ENCODE assay signal across 2 cellular contexts in the genomic region with DNA sequence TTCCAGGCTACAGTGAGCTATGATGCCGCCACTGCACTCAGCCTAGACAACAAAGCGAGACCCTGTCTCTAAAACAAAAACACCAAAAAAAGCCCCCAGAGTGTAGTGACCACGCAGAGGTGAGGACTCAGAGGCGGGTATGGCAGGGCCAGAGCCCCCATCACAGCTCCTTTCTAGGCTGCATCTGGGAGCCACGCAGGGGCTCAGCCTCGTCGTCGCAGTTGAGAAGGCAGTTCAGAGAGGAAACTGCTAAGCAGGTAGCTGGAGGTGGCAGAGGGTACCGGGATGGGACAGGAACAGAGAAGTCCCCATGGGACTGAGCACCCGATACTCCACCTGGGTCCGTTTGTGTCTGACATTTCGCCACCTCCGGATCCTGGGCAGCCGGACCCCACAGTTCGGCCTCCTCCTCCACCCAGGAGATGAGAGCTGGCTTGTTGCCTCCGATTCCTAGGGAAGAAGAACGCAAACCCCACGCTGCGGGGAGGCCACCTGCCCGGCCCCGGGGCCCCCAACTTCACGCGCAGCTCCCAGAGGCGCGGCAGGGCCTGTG.
TF ChIP-seq lines count a peak whose summit lies in the region.

No MANE protein-coding gene starts in this region.

TF ChIP-seq in GM23338, 12 proteins besides CTCF, POLR2A, EP300 and RAD21:
- TF ChIP-seq STAT1 (IDR thresholded peaks at IDR 0.05; ENCODE audit: unreplicated experiment) (no peak), JUNB (IDR thresholded peaks at IDR 0.05; ENCODE audit: unreplicated experiment) (no peak), POLR2AphosphoS5 (IDR thresholded peaks at IDR 0.05; ENCODE audit: low read depth) (no peak), EZH2phosphoT487 (IDR thresholded peaks at IDR 0.05; ENCODE audit: unreplicated experiment) (no peak), ZNF331 (CRISPR knock-in tag; IDR thresholded peaks at IDR 0.05; ENCODE audit: low read depth) (no peak), CREB1 (CRISPR knock-in tag; IDR thresholded peaks at IDR 0.05; ENCODE audit: low read depth) (no peak), ZNF114 (CRISPR knock-in tag; IDR thresholded peaks at IDR 0.05) (no peak), EZH2 (IDR thresholded peaks at IDR 0.05; ENCODE audit: low read depth, unreplicated experiment) (no peak), NANOG (IDR thresholded peaks at IDR 0.05; ENCODE audit: borderline replicate concordance) (no peak)
- TF ChIP-seq, protein P1, sequence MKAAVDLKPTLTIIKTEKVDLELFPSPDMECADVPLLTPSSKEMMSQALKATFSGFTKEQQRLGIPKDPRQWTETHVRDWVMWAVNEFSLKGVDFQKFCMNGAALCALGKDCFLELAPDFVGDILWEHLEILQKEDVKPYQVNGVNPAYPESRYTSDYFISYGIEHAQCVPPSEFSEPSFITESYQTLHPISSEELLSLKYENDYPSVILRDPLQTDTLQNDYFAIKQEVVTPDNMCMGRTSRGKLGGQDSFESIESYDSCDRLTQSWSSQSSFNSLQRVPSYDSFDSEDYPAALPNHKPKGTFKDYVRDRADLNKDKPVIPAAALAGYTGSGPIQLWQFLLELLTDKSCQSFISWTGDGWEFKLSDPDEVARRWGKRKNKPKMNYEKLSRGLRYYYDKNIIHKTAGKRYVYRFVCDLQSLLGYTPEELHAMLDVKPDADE (IDR thresholded peaks at IDR 0.05): no peak
- TF ChIP-seq, protein P2, sequence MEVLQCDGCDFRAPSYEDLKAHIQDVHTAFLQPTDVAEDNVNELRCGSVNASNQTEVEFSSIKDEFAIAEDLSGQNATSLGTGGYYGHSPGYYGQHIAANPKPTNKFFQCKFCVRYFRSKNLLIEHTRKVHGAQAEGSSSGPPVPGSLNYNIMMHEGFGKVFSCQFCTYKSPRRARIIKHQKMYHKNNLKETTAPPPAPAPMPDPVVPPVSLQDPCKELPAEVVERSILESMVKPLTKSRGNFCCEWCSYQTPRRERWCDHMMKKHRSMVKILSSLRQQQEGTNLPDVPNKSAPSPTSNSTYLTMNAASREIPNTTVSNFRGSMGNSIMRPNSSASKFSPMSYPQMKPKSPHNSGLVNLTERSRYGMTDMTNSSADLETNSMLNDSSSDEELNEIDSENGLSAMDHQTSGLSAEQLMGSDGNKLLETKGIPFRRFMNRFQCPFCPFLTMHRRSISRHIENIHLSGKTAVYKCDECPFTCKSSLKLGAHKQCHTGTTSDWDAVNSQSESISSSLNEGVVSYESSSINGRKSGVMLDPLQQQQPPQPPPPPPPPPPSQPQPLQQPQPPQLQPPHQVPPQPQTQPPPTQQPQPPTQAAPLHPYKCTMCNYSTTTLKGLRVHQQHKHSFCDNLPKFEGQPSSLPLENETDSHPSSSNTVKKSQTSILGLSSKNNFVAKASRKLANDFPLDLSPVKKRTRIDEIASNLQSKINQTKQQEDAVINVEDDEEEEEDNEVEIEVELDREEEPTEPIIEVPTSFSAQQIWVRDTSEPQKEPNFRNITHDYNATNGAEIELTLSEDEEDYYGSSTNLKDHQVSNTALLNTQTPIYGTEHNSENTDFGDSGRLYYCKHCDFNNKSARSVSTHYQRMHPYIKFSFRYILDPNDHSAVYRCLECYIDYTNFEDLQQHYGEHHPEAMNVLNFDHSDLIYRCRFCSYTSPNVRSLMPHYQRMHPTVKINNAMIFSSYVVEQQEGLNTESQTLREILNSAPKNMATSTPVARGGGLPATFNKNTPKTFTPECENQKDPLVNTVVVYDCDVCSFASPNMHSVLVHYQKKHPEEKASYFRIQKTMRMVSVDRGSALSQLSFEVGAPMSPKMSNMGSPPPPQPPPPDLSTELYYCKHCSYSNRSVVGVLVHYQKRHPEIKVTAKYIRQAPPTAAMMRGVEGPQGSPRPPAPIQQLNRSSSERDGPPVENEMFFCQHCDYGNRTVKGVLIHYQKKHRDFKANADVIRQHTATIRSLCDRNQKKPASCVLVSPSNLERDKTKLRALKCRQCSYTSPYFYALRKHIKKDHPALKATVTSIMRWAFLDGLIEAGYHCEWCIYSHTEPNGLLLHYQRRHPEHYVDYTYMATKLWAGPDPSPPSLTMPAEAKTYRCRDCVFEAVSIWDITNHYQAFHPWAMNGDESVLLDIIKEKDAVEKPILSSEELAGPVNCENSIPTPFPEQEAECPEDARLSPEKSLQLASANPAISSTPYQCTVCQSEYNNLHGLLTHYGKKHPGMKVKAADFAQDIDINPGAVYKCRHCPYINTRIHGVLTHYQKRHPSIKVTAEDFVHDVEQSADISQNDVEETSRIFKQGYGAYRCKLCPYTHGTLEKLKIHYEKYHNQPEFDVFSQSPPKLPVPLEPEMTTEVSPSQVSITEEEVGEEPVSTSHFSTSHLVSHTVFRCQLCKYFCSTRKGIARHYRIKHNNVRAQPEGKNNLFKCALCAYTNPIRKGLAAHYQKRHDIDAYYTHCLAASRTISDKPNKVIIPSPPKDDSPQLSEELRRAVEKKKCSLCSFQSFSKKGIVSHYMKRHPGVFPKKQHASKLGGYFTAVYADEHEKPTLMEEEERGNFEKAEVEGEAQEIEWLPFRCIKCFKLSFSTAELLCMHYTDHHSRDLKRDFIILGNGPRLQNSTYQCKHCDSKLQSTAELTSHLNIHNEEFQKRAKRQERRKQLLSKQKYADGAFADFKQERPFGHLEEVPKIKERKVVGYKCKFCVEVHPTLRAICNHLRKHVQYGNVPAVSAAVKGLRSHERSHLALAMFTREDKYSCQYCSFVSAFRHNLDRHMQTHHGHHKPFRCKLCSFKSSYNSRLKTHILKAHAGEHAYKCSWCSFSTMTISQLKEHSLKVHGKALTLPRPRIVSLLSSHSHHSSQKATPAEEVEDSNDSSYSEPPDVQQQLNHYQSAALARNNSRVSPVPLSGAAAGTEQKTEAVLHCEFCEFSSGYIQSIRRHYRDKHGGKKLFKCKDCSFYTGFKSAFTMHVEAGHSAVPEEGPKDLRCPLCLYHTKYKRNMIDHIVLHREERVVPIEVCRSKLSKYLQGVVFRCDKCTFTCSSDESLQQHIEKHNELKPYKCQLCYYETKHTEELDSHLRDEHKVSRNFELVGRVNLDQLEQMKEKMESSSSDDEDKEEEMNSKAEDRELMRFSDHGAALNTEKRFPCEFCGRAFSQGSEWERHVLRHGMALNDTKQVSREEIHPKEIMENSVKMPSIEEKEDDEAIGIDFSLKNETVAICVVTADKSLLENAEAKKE (CRISPR knock-in tag; IDR thresholded peaks at IDR 0.05): no peak

TF ChIP-seq in endothelial cell of umbilical vein, 7 proteins besides CTCF, POLR2A, EP300 and RAD21:
- TF ChIP-seq FOS (IDR thresholded peaks at IDR 0.05; ENCODE audit: borderline replicate concordance, insufficient read depth, low read length) (no peak), EZH2 (IDR thresholded peaks at IDR 0.05; ENCODE audit: borderline replicate concordance, low read depth, low read length, severe bottlenecking) (no peak), MYC (IDR thresholded peaks at IDR 0.05; ENCODE audit: low read depth, low read length) (no peak), JUN (IDR thresholded peaks at IDR 0.05; ENCODE audit: borderline replicate concordance, insufficient read depth, insufficient read length, low read depth) (no peak), GATA2 (IDR thresholded peaks at IDR 0.05; ENCODE audit: insufficient read depth, insufficient read length, low read depth, low read length) (no peak), POLR2AphosphoS5 (IDR thresholded peaks at IDR 0.05; ENCODE audit: insufficient read depth, low read depth, low read length) (no peak)
- TF ChIP-seq, protein P3, sequence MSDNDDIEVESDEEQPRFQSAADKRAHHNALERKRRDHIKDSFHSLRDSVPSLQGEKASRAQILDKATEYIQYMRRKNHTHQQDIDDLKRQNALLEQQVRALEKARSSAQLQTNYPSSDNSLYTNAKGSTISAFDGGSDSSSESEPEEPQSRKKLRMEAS (IDR thresholded peaks at IDR 0.05; ENCODE audit: insufficient read depth, insufficient read length): no peak
